In genomic region chr2:65064728-65065552, GRCh38 we compare ENCODE assay signal across 8 cellular contexts. TPM values are rescaled to one million over a fixed set of nuclear protein-coding genes. Genes with fewer than 3 reads are reported as not detected.
DNase-seq lines count a peak whose midpoint lies in the region; ATAC-seq and TF ChIP-seq lines count a peak whose summit lies in the region.

No MANE protein-coding gene starts in this region.

- H3K4me1 ChIP-seq in Panc1 (ENCODE audit: control insufficient read depth, insufficient read depth, low read length) (peaks cover 9% of the 10 kb centered on the region), hepatocyte (ENCODE audit: insufficient read depth) (peaks cover 12% of the 10 kb centered on the region)

- intact Hi-C loops in Panc1 (cut with micrococcal nuclease; ENCODE audit: unreplicated experiment), result loop anchor here (5.0 kb wide), 1 partner anchor 102 kb away; no protein-coding TSS in a partner anchor

- BruUV-seq in Panc1 (replicated peaks; lab: Mats Ljungman, UMichigan), result no TSS peak

- no peaks in the 10 kb centered on the region for H3K9me2 ChIP-seq in hepatocyte (replicated peaks; ENCODE audit: insufficient read depth)

- in situ Hi-C loops in Panc1 (cut with HindIII; ENCODE audit: low pct_unique_long_range_greater_than_20kb, low sequenced_read_pairs), result no loop called here

- H3K36me3 ChIP-seq in Panc1 (ENCODE audit: control insufficient read depth, insufficient read depth, low read length), result no peaks in the 10 kb centered on the region
- H3K36me3 ChIP-seq in hepatocyte (replicated peaks; ENCODE audit: insufficient read depth, low read depth), result no peaks in the 10 kb centered on the region

- H3K9me3 ChIP-seq in Panc1 (ENCODE audit: control insufficient read depth, insufficient read depth, low read depth, low read length) (no peaks in the 10 kb centered on the region), hepatocyte (ENCODE audit: low read depth) (no peaks in the 10 kb centered on the region)

- DNase-seq in GDM1 (lab: John Stamatoyannopoulos, UW) (peak; percentile 85), Panc1 (ENCODE audit: low read depth, low spot score) (no peak), anterior cingulate cortex (lab: John Stamatoyannopoulos, UW) (peak in 47 of 58 donors; percentile 23 to 83 (median 46)), hepatocyte (ENCODE audit: low spot score) (peak; percentile 64), retinal pigment epithelial cell (ENCODE audit: low read depth) (peak; percentile 87), NCI-H226 (no peak)

- H3K27ac ChIP-seq in Panc1 (ENCODE audit: low read length), result no peak overlapping the region; the same call in 1 of the 2 replicates
- peak overlapping the region; percentile 51 for H3K27ac ChIP-seq in hepatocyte

- CTCF ChIA-PET in Panc1 (lab: Charles Lee), result interaction anchor here (0.6 to 0.7 kb wide), 5 partner anchors 29 to 365 kb away, joined by 3 to 8 read pairs (median 5); no protein-coding TSS in a partner anchor

- TF ChIP-seq CTCF in Panc1 (IDR thresholded peaks at IDR 0.05), result peak; percentile 79
- peak; percentile 55 for TF ChIP-seq CTCF in hepatocyte (IDR thresholded peaks at IDR 0.05; ENCODE audit: poor library complexity)
- TF ChIP-seq CTCF in retinal pigment epithelial cell (conservative IDR thresholded peaks at IDR 0.05; ENCODE audit: low read depth, low read length), result peak; percentile 72

- peak overlapping the region; percentile 44 for H3K4me2 ChIP-seq in hepatocyte

- H3K4me3 ChIP-seq in Panc1 (ENCODE audit: low read depth in 2 of 2, low read length in 2 of 2), result no peak overlapping the region
- H3K4me3 ChIP-seq in hepatocyte, result no peak overlapping the region
- H3K4me3 ChIP-seq in retinal pigment epithelial cell (ENCODE audit: low read length), result no peak overlapping the region

- H4K20me1 ChIP-seq in hepatocyte (ENCODE audit: insufficient read depth, poor library complexity, severe bottlenecking), result peaks cover 12% of the 10 kb centered on the region

- ATAC-seq in GM21367 (IDR thresholded peaks at IDR 0.05; ENCODE audit: unreplicated experiment), result peak; percentile 82
- peak; percentile 72 for ATAC-seq in HG03565 (IDR thresholded peaks at IDR 0.05; ENCODE audit: unreplicated experiment)
- peak; percentile 59 for ATAC-seq in Panc1

- H3K79me2 ChIP-seq in hepatocyte, result peaks cover 85% of the 10 kb centered on the region

- WGBS in hepatocyte (ENCODE audit: low lambda C conversion rate, missing lambda C conversion rate), result 68% methylated on average over 14 of the region's 14 CpGs

- H2AFZ ChIP-seq in hepatocyte, result no peak overlapping the region

- POLR2A ChIA-PET in Panc1 (lab: Charles Lee), result interaction anchor here (0.5 to 0.6 kb wide), 3 partner anchors 10 to 162 kb away, joined by 3 to 6 read pairs (median 3); partner anchors contain the start of gene ACTR2

- H3K27me3 ChIP-seq in Panc1 (ENCODE audit: control insufficient read depth, insufficient read depth, low read length) (no peaks in the 10 kb centered on the region), hepatocyte (no peaks in the 10 kb centered on the region)

RNA-seq across cellular contexts. Expression of gene CEP68, which starts 8.7 kb away (rescaled TPM):
- 13.3 TPM for total RNA-seq in Panc1 (2021; ENCODE audit: unreplicated experiment)
- polyA plus RNA-seq in Panc1 (2012; ENCODE audit: insufficient read length), result 10.5 TPM
- total RNA-seq in hepatocyte, result 7.6 and 8.2 TPM in 2 replicates
- 9.4 and 9.8 TPM in 2 replicates for polyA plus RNA-seq in hepatocyte

Comparison
In these comparisons a context has a peak if more than half of its experiments do, and no peak if none do; other contexts are left out.
1. DNase-seq: peak in GDM1 (single experiment), anterior cingulate cortex (47 of 58), hepatocyte (single experiment) and retinal pigment epithelial cell (single experiment); none in Panc1 (single experiment) and NCI-H226 (single experiment).
2. Peak in every context shown above with its lines, with median percentiles within 50 percentile points of each other: ATAC-seq and CTCF ChIP-seq.